10 cellular contexts compared by ENCODE assay signal in genomic region chr5:96254980-96255681, GRCh38.
DNase-seq lines count a peak whose midpoint lies in the region; ATAC-seq and TF ChIP-seq lines count a peak whose summit lies in the region.
"Had no signal": no experiment of that assay in that cellular context is flagged by ENCODE, and none has a peak within 500 bp of the region (broad histone marks: within the 10 kb centered on the region; RNA-seq: fewer than 3 reads in every experiment).

No MANE protein-coding gene starts in this region.

- H3K9ac ChIP-seq in adipocyte (ENCODE audit: low read length): peak overlapping the region; percentile 89
- no peak overlapping the region for H3K9ac ChIP-seq in subcutaneous abdominal adipose tissue (ENCODE audit: low read length in 5 of 5)

- H3K27me3 ChIP-seq in adipocyte (replicated peaks; ENCODE audit: control insufficient read depth, insufficient read depth, low read length) (no peaks in the 10 kb centered on the region), foreskin keratinocyte (no peaks in the 10 kb centered on the region), subcutaneous abdominal adipose tissue (ENCODE audit: control insufficient read depth in 5 of 5, insufficient read depth in 4 of 5, low read length in 5 of 5) (no peaks in the 10 kb centered on the region), dorsolateral prefrontal cortex (no peaks in the 10 kb centered on the region)

- H3K4me3 ChIP-seq in adipocyte (ENCODE audit: low read length) (peak overlapping the region; percentile 28), subcutaneous abdominal adipose tissue (ENCODE audit: low read depth in 1 of 5, low read length in 5 of 5) (no peak overlapping the region), dorsolateral prefrontal cortex (no peak overlapping the region)

- TF ChIP-seq CTCF in foreskin keratinocyte (conservative IDR thresholded peaks at IDR 0.05): no peak
- no peak for TF ChIP-seq CTCF in dorsolateral prefrontal cortex (IDR thresholded peaks at IDR 0.05 in 54 of 56, conservative IDR thresholded peaks at IDR 0.05 in 2 of 56; ENCODE audit: low read depth in 1 of 56, partially characterized antibody in 56 of 56)

- H3K9me3 ChIP-seq in adipocyte (ENCODE audit: control insufficient read depth, low read length): no peaks in the 10 kb centered on the region
- no peaks in the 10 kb centered on the region for H3K9me3 ChIP-seq in subcutaneous abdominal adipose tissue (ENCODE audit: control insufficient read depth in 5 of 5, low read length in 5 of 5)

- H3K4me1 ChIP-seq in adipocyte (ENCODE audit: control insufficient read depth, insufficient read depth, low read length) (peaks cover 50% of the 10 kb centered on the region), foreskin keratinocyte (peaks cover 65% of the 10 kb centered on the region), subcutaneous abdominal adipose tissue (ENCODE audit: control insufficient read depth in 5 of 5, insufficient read depth in 5 of 5, low read length in 5 of 5) (peaks cover 0 to 23% (median 3%) of the 10 kb centered on the region in 5 donors)

- intact Hi-C loops in dorsolateral prefrontal cortex (cut with DNase I): loop anchor here in 1 of 2 donors (5.0 kb wide), 1 partner anchor 298 kb away; no protein-coding TSS in a partner anchor
- intact Hi-C loops in sciatic nerve (cut with DNase I): no loop called here

- ATAC-seq in foreskin keratinocyte: no peak
- no peak for ATAC-seq in HG02571 (IDR thresholded peaks at IDR 0.05; ENCODE audit: unreplicated experiment)
- no peak for ATAC-seq in sciatic nerve

- peak; percentile 75 for DNase-seq in H4 (ENCODE audit: low spot score)
- peak; percentile 87 for DNase-seq in adipocyte (ENCODE audit: low read depth)
- peak; percentile 74 to 80 for DNase-seq in foreskin keratinocyte
- DNase-seq in C1 segment of cervical spinal cord (lab: John Stamatoyannopoulos, UW): no peak
- DNase-seq in dorsolateral prefrontal cortex: no peak
- DNase-seq in sciatic nerve (ENCODE audit: low spot score): no peak
- DNase-seq: GF-D8, NCI-H2227 treated with DMSO at 0.1 percent for 48 hours had no signal

- H3K27ac ChIP-seq in foreskin keratinocyte: peak overlapping the region; percentile 40
- H3K27ac ChIP-seq in subcutaneous abdominal adipose tissue (ENCODE audit: low read depth, low read length): peak overlapping the region; percentile 50
- no peak overlapping the region for H3K27ac ChIP-seq in dorsolateral prefrontal cortex

- H3K36me3 ChIP-seq in adipocyte (ENCODE audit: control insufficient read depth, insufficient read depth, low read length, severe bottlenecking) (no peaks in the 10 kb centered on the region), subcutaneous abdominal adipose tissue (ENCODE audit: control insufficient read depth in 5 of 5, insufficient read depth in 5 of 5, low read length in 5 of 5) (no peaks in the 10 kb centered on the region)

Comparison
In these comparisons a context has a peak if more than half of its experiments do, and no peak if none do; other contexts are left out.
1. DNase-seq: peak in H4 (single experiment), adipocyte (single experiment) and foreskin keratinocyte (2 of 2); none in C1 segment of cervical spinal cord (0 of 14), dorsolateral prefrontal cortex (0 of 10) and sciatic nerve (single experiment).
2. H3K27ac ChIP-seq: peak in foreskin keratinocyte (single experiment) and subcutaneous abdominal adipose tissue (single experiment); none in dorsolateral prefrontal cortex (0 of 59).